ENCODE assay signal across 10 cellular contexts in genomic region chr11:2525166-2525861, GRCh38.
A peak's percentile ranks its signal among the peaks of the same experiment; 100 is the strongest.
DNase-seq lines count a peak whose midpoint lies in the region; ATAC-seq, FAIRE-seq and TF ChIP-seq lines count a peak whose summit lies in the region.
"Had no signal": no experiment of that assay in that cellular context is flagged by ENCODE, and none has a peak within 500 bp of the region (broad histone marks: within the 10 kb centered on the region; RNA-seq: fewer than 3 reads in every experiment).

No MANE protein-coding gene starts in this region.

- no peak overlapping the region for H3K27ac Mint-ChIP-seq in activated CD4-positive, alpha-beta T cell treated with anti-CD3 and anti-CD28 coated beads for 36 hours

- FAIRE-seq in kidney (lab: Jason Lieb, UNC): no peak
- FAIRE-seq: G401.6 had no signal

- no peak for TF ChIP-seq CTCF in kidney (IDR thresholded peaks at IDR 0.05; ENCODE audit: borderline replicate concordance, extremely low read depth, insufficient read depth)

- ATAC-seq in activated CD4-positive, alpha-beta T cell treated with anti-CD3 and anti-CD28 coated beads for 36 hours: no peak
- ATAC-seq in GM21367 (IDR thresholded peaks at IDR 0.05; ENCODE audit: unreplicated experiment) (no peak), HG03342 (IDR thresholded peaks at IDR 0.05; ENCODE audit: unreplicated experiment) (no peak)

- H3K27ac ChIP-seq in kidney (ENCODE audit: low read depth in 2 of 2, low read length in 2 of 2): no peak overlapping the region

- CTCF ChIA-PET in activated CD4-positive, alpha-beta T cell treated with anti-CD3 and anti-CD28 coated beads for 36 hours (lab: Charles Lee): interaction anchor here (0.6 to 1.8 kb wide), 4 partner anchors 8 to 1107 kb away, joined by 3 to 5 read pairs (median 4); no protein-coding TSS in a partner anchor

- peak overlapping the region in 1 of 2 donors; percentile 34 for H3K9ac ChIP-seq in kidney (ENCODE audit: low read length in 2 of 2)

- H3K4me1 Mint-ChIP-seq in activated CD4-positive, alpha-beta T cell treated with anti-CD3 and anti-CD28 coated beads for 36 hours: peaks cover 20% of the 10 kb centered on the region

- POLR2A ChIA-PET in activated CD4-positive, alpha-beta T cell treated with anti-CD3 and anti-CD28 coated beads for 36 hours (lab: Charles Lee): no interaction called here

- no peaks in the 10 kb centered on the region for H3K9me3 ChIP-seq in kidney (ENCODE audit: control insufficient read depth in 1 of 2, low read length in 2 of 2)

- intact Hi-C loops in activated CD4-positive, alpha-beta T cell treated with anti-CD3 and anti-CD28 coated beads for 36 hours (cut with DNase I, micrococcal nuclease): loop anchor here in 1 of 2 experiments (10.0 kb wide), 1 partner anchor 331 kb away; no protein-coding TSS in a partner anchor
- intact Hi-C loops in kidney (cut with DNase I): no loop called here

- no peak overlapping the region for H3K4me3 Mint-ChIP-seq in activated CD4-positive, alpha-beta T cell treated with anti-CD3 and anti-CD28 coated beads for 36 hours

- H3K9me3 Mint-ChIP-seq in activated CD4-positive, alpha-beta T cell treated with anti-CD3 and anti-CD28 coated beads for 36 hours (ENCODE audit: low read depth): no peaks in the 10 kb centered on the region

- no peaks in the 10 kb centered on the region for H3K36me3 Mint-ChIP-seq in activated CD4-positive, alpha-beta T cell treated with anti-CD3 and anti-CD28 coated beads for 36 hours (ENCODE audit: low read depth)

- H3K27me3 Mint-ChIP-seq in activated CD4-positive, alpha-beta T cell treated with anti-CD3 and anti-CD28 coated beads for 36 hours: no peaks in the 10 kb centered on the region

- H3K4me1 ChIP-seq in kidney (ENCODE audit: control insufficient read depth in 1 of 2, insufficient read depth in 1 of 2, low read depth in 1 of 2, low read length in 2 of 2): peaks cover 0 to 21% of the 10 kb centered on the region in 2 donors

- H3K36me3 ChIP-seq in kidney (ENCODE audit: control insufficient read depth in 1 of 2, insufficient read depth in 2 of 2, low read length in 2 of 2): no peaks in the 10 kb centered on the region

- H3K4me3 ChIP-seq in kidney (ENCODE audit: low read length in 2 of 2): no peak overlapping the region

- DNase-seq in activated CD4-positive, alpha-beta T cell treated with anti-CD3 and anti-CD28 coated beads for 36 hours: peak; percentile 3
- no peak for DNase-seq in activated CD4-positive, alpha-beta T cell treated with anti-CD3 and anti-CD28 coated beads for 4 hours
- peak; percentile 42 for DNase-seq in activated CD8-positive, alpha-beta memory T cell treated with anti-CD3 and anti-CD28 coated beads, Interleukin-2, amount 50 U/mL, for 48 hours
- DNase-seq in kidney (peak; percentile 51), NCI-H345 treated with DMSO at 0.1 percent for 48 hours (lab: John Stamatoyannopoulos, UW; ENCODE audit: unreplicated experiment) (no peak)
- DNase-seq in stimulated activated CD8-positive, alpha-beta memory T cell treated with anti-CD3 and anti-CD28 coated beads, Interleukin-4, amount 100 ng/mL, for 48 hours: peak; percentile 20
- DNase-seq: cortex of kidney had no signal

Comparison
In these comparisons a context has a peak if more than half of its experiments do, and no peak if none do; other contexts are left out.
1. DNase-seq: peak in activated CD4-positive, alpha-beta T cell treated with anti-CD3 and anti-CD28 coated beads for 36 hours (single experiment), activated CD8-positive, alpha-beta memory T cell treated with anti-CD3 and anti-CD28 coated beads, Interleukin-2, amount 50 U/mL, for 48 hours (single experiment), kidney (single experiment) and stimulated activated CD8-positive, alpha-beta memory T cell treated with anti-CD3 and anti-CD28 coated beads, Interleukin-4, amount 100 ng/mL, for 48 hours (single experiment); none in activated CD4-positive, alpha-beta T cell treated with anti-CD3 and anti-CD28 coated beads for 4 hours (0 of 2) and NCI-H345 treated with DMSO at 0.1 percent for 48 hours (single experiment).